ENCODE assay signal across 8 cellular contexts in the genomic region with DNA sequence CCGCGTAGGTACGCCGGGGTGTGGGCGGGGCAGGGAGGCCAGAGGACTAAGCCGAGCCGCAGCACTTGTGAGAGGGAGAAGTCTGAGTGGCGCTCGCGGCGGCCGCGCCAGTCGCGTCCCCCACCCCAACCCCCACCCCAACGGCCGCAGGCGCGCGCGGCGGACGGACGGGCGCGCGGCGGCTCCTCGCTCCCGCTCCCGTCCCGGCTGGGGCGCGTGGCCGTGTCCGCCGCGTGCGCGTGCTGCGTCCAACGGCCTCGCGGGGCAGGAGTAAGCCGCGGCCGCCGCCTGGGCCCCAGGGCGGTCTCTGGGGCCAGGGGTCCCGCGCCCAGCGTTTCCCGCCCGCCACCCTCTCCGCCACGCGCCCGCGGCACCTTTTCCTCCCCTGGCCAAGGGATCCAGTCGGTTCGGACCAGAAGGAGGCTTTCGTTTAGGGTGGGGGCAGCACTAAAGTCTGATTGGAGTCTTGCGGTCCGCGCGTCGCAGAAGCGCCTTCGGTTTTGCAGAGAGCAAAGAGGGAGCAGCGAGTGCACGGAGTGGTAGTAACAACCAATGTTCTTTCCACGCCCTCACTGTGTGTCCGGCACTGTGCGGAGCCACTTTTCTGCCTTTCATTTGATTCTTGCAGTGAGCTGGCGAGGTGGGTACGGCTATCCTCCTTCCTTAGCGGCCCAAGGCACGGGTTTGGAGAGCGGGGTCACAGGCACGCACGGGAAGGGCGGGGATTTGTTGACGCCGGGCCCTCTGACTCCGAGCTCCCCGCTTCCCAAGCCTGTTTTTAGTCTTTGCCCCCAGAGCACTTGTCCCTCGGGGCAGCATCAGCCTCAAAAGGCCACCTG.
DNase-seq lines count a peak whose midpoint lies in the region; ATAC-seq lines count a peak whose summit lies in the region.

No MANE protein-coding gene starts in this region.

- H3K4me3 Mint-ChIP-seq in stimulated activated memory B cell treated with anti-CD40 and anti-IgM and Interleukin-4, amounts not matched to agents 10 μg/mL and 1 μg/mL and 100 μg/mL, for 72 hours, result peak overlapping the region; percentile 97

- H3K4me3 ChIP-seq in endocrine pancreas (ENCODE audit: control insufficient read depth, insufficient read depth, low read length) (peak overlapping the region; percentile 97), mucosa of rectum (ENCODE audit: low read length in 2 of 2) (peak overlapping the region; percentile 73 to 97)

- DNase-seq in NCI-H526 (lab: John Stamatoyannopoulos, UW) (peak; percentile 12 to 92), NCI-H526 treated with DMSO at 0.1 percent for 48 hours (lab: John Stamatoyannopoulos, UW) (no peak), Kasumi-1 (lab: John Stamatoyannopoulos, UW) (peak; percentile 31 to 35), GF-D8 (lab: John Stamatoyannopoulos, UW) (no peak)
- DNase-seq in activated CD4-positive, alpha-beta T cell treated with anti-CD3 and anti-CD28 coated beads, Interleukin-2, amount 50 U/mL, for 48 hours, result peak; percentile 47 to 52

- H3K4me1 Mint-ChIP-seq in stimulated activated memory B cell treated with anti-CD40 and anti-IgM and Interleukin-4, amounts not matched to agents 10 μg/mL and 1 μg/mL and 100 μg/mL, for 72 hours, result peaks cover 49% of the 10 kb centered on the region

- no peak for ATAC-seq in stimulated activated memory B cell treated with anti-CD40 and anti-IgM and Interleukin-4, amounts not matched to agents 10 μg/mL and 1 μg/mL and 100 μg/mL, for 72 hours

- peak overlapping the region; percentile 97 for H3K9ac ChIP-seq in endocrine pancreas (ENCODE audit: control insufficient read depth, insufficient read depth, low read length)
- H3K9ac ChIP-seq in mucosa of rectum (ENCODE audit: low read depth in 1 of 2, low read length in 2 of 2), result peak overlapping the region; percentile 84 to 85

- no peaks in the 10 kb centered on the region for H3K9me3 Mint-ChIP-seq in stimulated activated memory B cell treated with anti-CD40 and anti-IgM and Interleukin-4, amounts not matched to agents 10 μg/mL and 1 μg/mL and 100 μg/mL, for 72 hours

- H3K9me3 ChIP-seq in endocrine pancreas (ENCODE audit: control insufficient read depth, low read length), result no peaks in the 10 kb centered on the region
- H3K9me3 ChIP-seq in mucosa of rectum (ENCODE audit: control insufficient read depth in 2 of 2, low read length in 2 of 2), result no peaks in the 10 kb centered on the region

- peaks cover 15% of the 10 kb centered on the region for H3K4me1 ChIP-seq in endocrine pancreas (ENCODE audit: control insufficient read depth, insufficient read depth, low read length)
- peaks cover 35 to 40% of the 10 kb centered on the region in 2 donors for H3K4me1 ChIP-seq in mucosa of rectum (ENCODE audit: control insufficient read depth in 2 of 2, insufficient read depth in 2 of 2, low read length in 2 of 2)

- peak overlapping the region; percentile 89 to 93 for H3K27ac ChIP-seq in mucosa of rectum (ENCODE audit: low read depth in 2 of 2, low read length in 2 of 2)

- no peaks in the 10 kb centered on the region for H3K27me3 Mint-ChIP-seq in stimulated activated memory B cell treated with anti-CD40 and anti-IgM and Interleukin-4, amounts not matched to agents 10 μg/mL and 1 μg/mL and 100 μg/mL, for 72 hours

- no peaks in the 10 kb centered on the region for H3K27me3 ChIP-seq in endocrine pancreas (ENCODE audit: control insufficient read depth, insufficient read depth, low read length)
- H3K27me3 ChIP-seq in mucosa of rectum (ENCODE audit: control insufficient read depth in 2 of 2, insufficient read depth in 2 of 2, low read length in 2 of 2), result no peaks in the 10 kb centered on the region

- no peak overlapping the region for H3K27ac Mint-ChIP-seq in stimulated activated memory B cell treated with anti-CD40 and anti-IgM and Interleukin-4, amounts not matched to agents 10 μg/mL and 1 μg/mL and 100 μg/mL, for 72 hours

- peaks cover 14% of the 10 kb centered on the region for H3K36me3 Mint-ChIP-seq in stimulated activated memory B cell treated with anti-CD40 and anti-IgM and Interleukin-4, amounts not matched to agents 10 μg/mL and 1 μg/mL and 100 μg/mL, for 72 hours

- H3K36me3 ChIP-seq in endocrine pancreas (ENCODE audit: control insufficient read depth, insufficient read depth, low read length) (no peaks in the 10 kb centered on the region), mucosa of rectum (ENCODE audit: control insufficient read depth in 2 of 2, insufficient read depth in 2 of 2, low read length in 2 of 2) (no peaks in the 10 kb centered on the region)

Comparison
In these comparisons a context has a peak if more than half of its experiments do, and no peak if none do; other contexts are left out.
1. DNase-seq: peak in NCI-H526 (2 of 2), Kasumi-1 (2 of 2) and activated CD4-positive, alpha-beta T cell treated with anti-CD3 and anti-CD28 coated beads, Interleukin-2, amount 50 U/mL, for 48 hours (2 of 2); none in NCI-H526 treated with DMSO at 0.1 percent for 48 hours (single experiment) and GF-D8 (single experiment).